In genomic region chr6:158018851-158019361, GRCh38 we compare ENCODE assay signal across 11 cellular contexts. TPM values are rescaled to one million over a fixed set of nuclear protein-coding genes. Genes with fewer than 3 reads are reported as not detected.
DNase-seq lines count a peak whose midpoint lies in the region; ATAC-seq, FAIRE-seq and TF ChIP-seq lines count a peak whose summit lies in the region.
"Had no signal": no experiment of that assay in that cellular context is flagged by ENCODE, and none has a peak within 500 bp of the region (broad histone marks: within the 10 kb centered on the region; RNA-seq: fewer than 3 reads in every experiment).

No MANE protein-coding gene starts in this region.

- no peaks in the 10 kb centered on the region for H3K9me3 ChIP-seq in heart right ventricle
- no peaks in the 10 kb centered on the region for H3K9me3 ChIP-seq in stomach smooth muscle (ENCODE audit: control insufficient read depth in 2 of 2, low read length in 2 of 2)
- no peaks in the 10 kb centered on the region for H3K9me3 ChIP-seq in small intestine (ENCODE audit: control insufficient read depth, low read depth)

- DNase-seq in LHCN-M2 (ENCODE audit: low read depth), result peak; percentile 95
- no peak for DNase-seq in heart right ventricle
- no peak for DNase-seq in left lobe of liver (ENCODE audit: low spot score)
- no peak for DNase-seq in activated T-helper 1 cell treated with anti-CD3 and anti-CD28 coated beads, Interleukin-12 subunit alpha, Interleukin-12 subunit beta, Interleukin-2, Interleukin-4 antibody, amounts not matched to agents 30 ng/mL and 10 ng/mL and 1 ng/mL, durations not matched to agents 14 hours and 24 hours and 36 hours (ENCODE audit: low spot score)
- DNase-seq in small intestine, result no peak
- DNase-seq: T-helper 1 cell had no signal

- intact Hi-C loops in heart right ventricle (cut with DNase I), result no loop called here
- intact Hi-C loops in activated T-helper 1 cell treated with anti-CD3 and anti-CD28 coated beads, Interleukin-12 subunit alpha, Interleukin-12 subunit beta, Interleukin-2, Interleukin-4 antibody, amounts not matched to agents 30 ng/mL and 10 ng/mL and 1 ng/mL, durations not matched to agents 14 hours and 24 hours and 36 hours (cut with micrococcal nuclease), result no loop called here

- H3K27ac Mint-ChIP-seq in activated T-helper 1 cell treated with anti-CD3 and anti-CD28 coated beads, Interleukin-12 subunit alpha, Interleukin-12 subunit beta, Interleukin-2, Interleukin-4 antibody, amounts not matched to agents 30 ng/mL and 10 ng/mL and 1 ng/mL, durations not matched to agents 14 hours and 24 hours and 36 hours, result no peak overlapping the region

- peak overlapping the region; percentile 90 for H3K27ac ChIP-seq in angular gyrus (ENCODE audit: low read depth, low read length)
- peak overlapping the region in 8 of 10 donors; percentile 8 to 74 (median 57) for H3K27ac ChIP-seq in heart right ventricle
- peak overlapping the region; percentile 81 for H3K27ac ChIP-seq in stomach smooth muscle (ENCODE audit: low read length)
- peak overlapping the region in 1 of 2 donors; percentile 19 for H3K27ac ChIP-seq in small intestine (ENCODE audit: low read depth in 1 of 2, low read length in 1 of 2)

- H3K4me3 ChIP-seq in heart right ventricle (peak overlapping the region in 3 of 10 donors; percentile 11 to 34 (median 32)), stomach smooth muscle (ENCODE audit: low read length in 2 of 2) (peak overlapping the region in 1 of 2 donors; percentile 40), small intestine (ENCODE audit: low read depth in 1 of 2, low read length in 2 of 2) (no peak overlapping the region)

- ATAC-seq in heart right ventricle (peak in 7 of 8 donors; percentile 17 to 38 (median 32)), left lobe of liver (no peak), GM18907 (IDR thresholded peaks at IDR 0.05; ENCODE audit: unreplicated experiment) (no peak)
- ATAC-seq: stimulated activated effector memory CD8-positive, alpha-beta T cell treated with anti-CD3 and anti-CD28 coated beads, Interleukin-12 subunit alpha, Interleukin-12 subunit beta, amount 100 ng/mL, for 72 hours had no signal

- FAIRE-seq in small intestine (lab: Jason Lieb, UNC), result no peak
- FAIRE-seq: bronchial epithelial cell had no signal

- H3K4me1 Mint-ChIP-seq in activated T-helper 1 cell treated with anti-CD3 and anti-CD28 coated beads, Interleukin-12 subunit alpha, Interleukin-12 subunit beta, Interleukin-2, Interleukin-4 antibody, amounts not matched to agents 30 ng/mL and 10 ng/mL and 1 ng/mL, durations not matched to agents 14 hours and 24 hours and 36 hours (ENCODE audit: low read depth), result peaks cover 20% of the 10 kb centered on the region

- 51 to 52% methylated on average over 15 of the region's 15 CpGs for WGBS in heart right ventricle, 2 donors
- WGBS in small intestine, 3 donors, result 76 to 82% (median 79%) methylated on average over 15 of the region's 15 CpGs

- H3K36me3 ChIP-seq in heart right ventricle, result peaks cover 0 to 8% (median 0%) of the 10 kb centered on the region in 9 donors
- peaks cover 0 to 6% of the 10 kb centered on the region in 2 donors for H3K36me3 ChIP-seq in stomach smooth muscle (ENCODE audit: control insufficient read depth in 2 of 2, insufficient read depth in 2 of 2, low read length in 2 of 2)
- peaks cover 0 to 3% of the 10 kb centered on the region in 2 donors for H3K36me3 ChIP-seq in small intestine (ENCODE audit: control insufficient read depth in 2 of 2, insufficient read depth in 2 of 2, low read length in 2 of 2)

- peaks cover 26% of the 10 kb centered on the region for H3K36me3 Mint-ChIP-seq in activated T-helper 1 cell treated with anti-CD3 and anti-CD28 coated beads, Interleukin-12 subunit alpha, Interleukin-12 subunit beta, Interleukin-2, Interleukin-4 antibody, amounts not matched to agents 30 ng/mL and 10 ng/mL and 1 ng/mL, durations not matched to agents 14 hours and 24 hours and 36 hours (ENCODE audit: low read depth)

- H3K9ac ChIP-seq in stomach smooth muscle (ENCODE audit: low read length in 2 of 2), result no peak overlapping the region

- TF ChIP-seq CTCF in heart right ventricle (IDR thresholded peaks at IDR 0.05), result no peak

- H3K27me3 Mint-ChIP-seq in activated T-helper 1 cell treated with anti-CD3 and anti-CD28 coated beads, Interleukin-12 subunit alpha, Interleukin-12 subunit beta, Interleukin-2, Interleukin-4 antibody, amounts not matched to agents 30 ng/mL and 10 ng/mL and 1 ng/mL, durations not matched to agents 14 hours and 24 hours and 36 hours (ENCODE audit: insufficient read depth), result no peaks in the 10 kb centered on the region

- no peak overlapping the region for H3K4me3 Mint-ChIP-seq in activated T-helper 1 cell treated with anti-CD3 and anti-CD28 coated beads, Interleukin-12 subunit alpha, Interleukin-12 subunit beta, Interleukin-2, Interleukin-4 antibody, amounts not matched to agents 30 ng/mL and 10 ng/mL and 1 ng/mL, durations not matched to agents 14 hours and 24 hours and 36 hours
- H3K4me3 Mint-ChIP-seq: stimulated activated effector memory CD8-positive, alpha-beta T cell treated with anti-CD3 and anti-CD28 coated beads, Interleukin-12 subunit alpha, Interleukin-12 subunit beta, amount 100 ng/mL, for 72 hours had no signal

- H3K9me3 Mint-ChIP-seq in activated T-helper 1 cell treated with anti-CD3 and anti-CD28 coated beads, Interleukin-12 subunit alpha, Interleukin-12 subunit beta, Interleukin-2, Interleukin-4 antibody, amounts not matched to agents 30 ng/mL and 10 ng/mL and 1 ng/mL, durations not matched to agents 14 hours and 24 hours and 36 hours, result peaks cover 1% of the 10 kb centered on the region
- H3K9me3 Mint-ChIP-seq: stimulated activated effector memory CD8-positive, alpha-beta T cell treated with anti-CD3 and anti-CD28 coated beads, Interleukin-12 subunit alpha, Interleukin-12 subunit beta, amount 100 ng/mL, for 72 hours had no signal

- H3K4me1 ChIP-seq in heart right ventricle, result peaks cover 3 to 51% (median 37%) of the 10 kb centered on the region in 9 donors
- H3K4me1 ChIP-seq in stomach smooth muscle (ENCODE audit: control insufficient read depth, insufficient read depth, low read length), result peaks cover 19% of the 10 kb centered on the region
- no peaks in the 10 kb centered on the region for H3K4me1 ChIP-seq in small intestine (ENCODE audit: control insufficient read depth in 2 of 2, insufficient read depth in 1 of 2, low read depth in 1 of 2, low read length in 1 of 2)

- H3K27me3 ChIP-seq in heart right ventricle (no peaks in the 10 kb centered on the region), stomach smooth muscle (ENCODE audit: control insufficient read depth in 1 of 2, insufficient read depth in 2 of 2, low read length in 2 of 2) (no peaks in the 10 kb centered on the region), small intestine (ENCODE audit: control insufficient read depth in 2 of 2, insufficient read depth in 2 of 2, low read length in 2 of 2) (no peaks in the 10 kb centered on the region)

RNA-seq across cellular contexts. Expression of gene SYNJ2, which starts 37.2 kb away (rescaled TPM):
- total RNA-seq in LHCN-M2 (2014; rRNA removed) (9.8 and 11.7 TPM in 2 replicates), heart right ventricle (10 to 100 TPM; 14.0 to 27.8 (median 19.6) TPM), left lobe of liver (5.5 TPM)
- polyA plus RNA-seq in LHCN-M2 (2012), result 9.4 TPM
- polyA plus RNA-seq in heart right ventricle (10 to 100 TPM; 14.5 to 17.6 TPM), small intestine (1 to 10 TPM; 7.0 to 9.4 (median 9.4) TPM)
- 29.0 and 31.2 TPM in 2 replicates for total RNA-seq in activated T-helper 1 cell treated with anti-CD3 and anti-CD28 coated beads, Interleukin-12 subunit alpha, Interleukin-12 subunit beta, Interleukin-2, Interleukin-4 antibody, amounts not matched to agents 30 ng/mL and 10 ng/mL and 1 ng/mL, durations not matched to agents 14 hours and 24 hours and 36 hours

Comparison
In these comparisons a context has a peak if more than half of its experiments do, and no peak if none do; other contexts are left out.
1. ATAC-seq: peak in heart right ventricle (7 of 8); none in left lobe of liver (single experiment) and GM18907 (single experiment).